Comparison of ENCODE assay signal across 12 cellular contexts in genomic region chr1:174942547-174943255, GRCh38. TPM values are rescaled to one million over a fixed set of nuclear protein-coding genes. Genes with fewer than 3 reads are reported as not detected.
DNase-seq lines count a peak whose midpoint lies in the region; ATAC-seq and TF ChIP-seq lines count a peak whose summit lies in the region.
"Had no signal": no experiment of that assay in that cellular context is flagged by ENCODE, and none has a peak within 500 bp of the region (broad histone marks: within the 10 kb centered on the region; RNA-seq: fewer than 3 reads in every experiment).

No MANE protein-coding gene starts in this region.

- no peak overlapping the region for H2BK5ac ChIP-seq in mesenchymal stem cell (ENCODE audit: low read depth, low read length, poor library complexity, severe bottlenecking)

- peaks cover 4 to 6% of the 10 kb centered on the region in 2 donors for H3K36me3 Mint-ChIP-seq in CD14-positive monocyte
- H3K36me3 Mint-ChIP-seq in CD8-positive, alpha-beta memory T cell: peaks cover 0 to 7% (median 4%) of the 10 kb centered on the region in 3 donors

- peaks cover 62% of the 10 kb centered on the region for H3K4me1 Mint-ChIP-seq in CD14-positive monocyte
- H3K4me1 Mint-ChIP-seq in CD8-positive, alpha-beta memory T cell: peaks cover 11 to 30% (median 25%) of the 10 kb centered on the region in 3 donors

- no peaks in the 10 kb centered on the region for H3K9me3 Mint-ChIP-seq in CD14-positive monocyte
- H3K9me3 Mint-ChIP-seq in CD8-positive, alpha-beta memory T cell: no peaks in the 10 kb centered on the region
- H3K9me3 Mint-ChIP-seq: activated naive CD4-positive, alpha-beta T cell treated with anti-CD3 and anti-CD28 coated beads, Interleukin-2, amount 10 ng/mL, durations not matched to agents 7 days and 5 days had no signal

- no peak for TF ChIP-seq CTCF in CD14-positive monocyte (IDR thresholded peaks at IDR 0.05)
- TF ChIP-seq CTCF in dorsolateral prefrontal cortex (IDR thresholded peaks at IDR 0.05 in 54 of 56, conservative IDR thresholded peaks at IDR 0.05 in 2 of 56; ENCODE audit: low read depth in 1 of 56, partially characterized antibody in 56 of 56): no peak
- TF ChIP-seq CTCF in mucosa of descending colon (IDR thresholded peaks at IDR 0.05): no peak
- TF ChIP-seq CTCF in vagina (IDR thresholded peaks at IDR 0.05): no peak

- H3K27ac Mint-ChIP-seq in CD14-positive monocyte: peak overlapping the region; percentile 75 to 97 (median 94)
- H3K27ac Mint-ChIP-seq in CD8-positive, alpha-beta memory T cell: peak overlapping the region in 3 of 8 donors; percentile 14 to 48 (median 44)
- H3K27ac Mint-ChIP-seq: activated naive CD4-positive, alpha-beta T cell treated with anti-CD3 and anti-CD28 coated beads, Interleukin-2, amount 10 ng/mL, durations not matched to agents 7 days and 5 days had no signal

- H2AFZ ChIP-seq in mesenchymal stem cell (ENCODE audit: low read depth, low read length): no peak overlapping the region

- H3K4me2 ChIP-seq in mesenchymal stem cell (ENCODE audit: low read length, poor library complexity, severe bottlenecking): no peak overlapping the region

- no peak overlapping the region for H2AK5ac ChIP-seq in mesenchymal stem cell (ENCODE audit: low read length, severe bottlenecking)

- 94% methylated on average over 2 of the region's 2 CpGs for WGBS in mesenchymal stem cell

- no peak overlapping the region for H2BK15ac ChIP-seq in mesenchymal stem cell (ENCODE audit: low read depth, poor library complexity, severe bottlenecking)

- no peak overlapping the region for H3K4me3 ChIP-seq in dorsolateral prefrontal cortex
- no peak overlapping the region for H3K4me3 ChIP-seq in mucosa of descending colon
- H3K4me3 ChIP-seq in CD8-positive, alpha-beta memory T cell (ENCODE audit: low read length): no peak overlapping the region
- no peak overlapping the region for H3K4me3 ChIP-seq in vagina
- no peak overlapping the region for H3K4me3 ChIP-seq in mesenchymal stem cell (ENCODE audit: insufficient read depth in 1 of 2, low read depth in 1 of 2, low read length in 2 of 2)

- no peaks in the 10 kb centered on the region for H3K79me1 ChIP-seq in mesenchymal stem cell (replicated peaks; ENCODE audit: low read length, poor library complexity, severe bottlenecking)

- H4K91ac ChIP-seq in mesenchymal stem cell (ENCODE audit: low read length): no peak overlapping the region

- no peak overlapping the region for H2BK12ac ChIP-seq in mesenchymal stem cell (ENCODE audit: low read length in 2 of 2)

- intact Hi-C loops in CD14-positive monocyte (cut with micrococcal nuclease): no loop called here
- intact Hi-C loops in dorsolateral prefrontal cortex (cut with DNase I): no loop called here
- intact Hi-C loops in mucosa of descending colon (cut with DNase I, micrococcal nuclease): no loop called here
- intact Hi-C loops in vagina (cut with DNase I): no loop called here

- CTCF ChIA-PET in CD8-positive, alpha-beta memory T cell (lab: Charles Lee): interaction anchor here (1.0 kb wide), 1 partner anchor 41 kb away, joined by 3 read pairs; no protein-coding TSS in a partner anchor

- H3K9me3 ChIP-seq in mucosa of descending colon (no peaks in the 10 kb centered on the region), vagina (no peaks in the 10 kb centered on the region), mesenchymal stem cell (ENCODE audit: control insufficient read depth, low read length) (no peaks in the 10 kb centered on the region)
- no peaks in the 10 kb centered on the region for H3K9me3 ChIP-seq in CD8-positive, alpha-beta memory T cell (ENCODE audit: low read length)

- H3K18ac ChIP-seq in mesenchymal stem cell (ENCODE audit: low read depth in 1 of 2, low read length in 2 of 2): no peak overlapping the region

- H3K36me3 ChIP-seq in mucosa of descending colon (ENCODE audit: low read depth) (no peaks in the 10 kb centered on the region), vagina (no peaks in the 10 kb centered on the region), mesenchymal stem cell (ENCODE audit: control insufficient read depth in 1 of 2, insufficient read depth in 2 of 2, low read depth in 1 of 2, low read length in 2 of 2) (no peaks in the 10 kb centered on the region)
- H3K36me3 ChIP-seq in CD8-positive, alpha-beta memory T cell (ENCODE audit: insufficient read depth, low read length): no peaks in the 10 kb centered on the region

- no peak overlapping the region for H2BK120ac ChIP-seq in mesenchymal stem cell (ENCODE audit: low read depth, low read length)

- H3K27ac ChIP-seq in dorsolateral prefrontal cortex (peak overlapping the region in 57 of 59 donors; percentile 1 to 87 (median 66)), vagina (no peak overlapping the region), mesenchymal stem cell (ENCODE audit: low read length, poor library complexity, severe bottlenecking) (no peak overlapping the region)
- no peak overlapping the region for H3K27ac ChIP-seq in CD8-positive, alpha-beta memory T cell (ENCODE audit: low read depth, low read length)
- H3K27ac ChIP-seq: RWPE1 had no signal

- no peak overlapping the region for H4K8ac ChIP-seq in mesenchymal stem cell (ENCODE audit: low read length)

- H3K14ac ChIP-seq in mesenchymal stem cell (ENCODE audit: low read length in 2 of 2): no peak overlapping the region

- H3K4ac ChIP-seq in mesenchymal stem cell (ENCODE audit: low read depth in 1 of 2, low read length in 2 of 2): no peak overlapping the region

- DNase-seq in CD14-positive monocyte (ENCODE audit: low spot score): peak; percentile 51
- peak; percentile 73 for DNase-seq in NCI-H2107 treated with DMSO at 0.1 percent for 48 hours (lab: John Stamatoyannopoulos, UW; ENCODE audit: unreplicated experiment)
- DNase-seq in dorsolateral prefrontal cortex: no peak
- no peak for DNase-seq in mucosa of descending colon
- no peak for DNase-seq in CD8-positive, alpha-beta memory T cell
- no peak for DNase-seq in vagina (ENCODE audit: extremely low spot score in 2 of 2)
- DNase-seq in mesenchymal stem cell: no peak
- DNase-seq: activated naive CD4-positive, alpha-beta T cell treated with anti-CD3 and anti-CD28 coated beads, Interleukin-2, amount 10 ng/mL, durations not matched to agents 7 days and 5 days; NCI-H146 had no signal

- H3K27me3 ChIP-seq in dorsolateral prefrontal cortex: no peaks in the 10 kb centered on the region
- H3K27me3 ChIP-seq in CD8-positive, alpha-beta memory T cell (ENCODE audit: insufficient read depth, low read length, poor library complexity, severe bottlenecking): no peaks in the 10 kb centered on the region
- H3K27me3 ChIP-seq in vagina: no peaks in the 10 kb centered on the region
- H3K27me3 ChIP-seq in mesenchymal stem cell (ENCODE audit: control insufficient read depth in 1 of 2, insufficient read depth in 1 of 2, low read length in 2 of 2): no peaks in the 10 kb centered on the region

- H3K4me3 Mint-ChIP-seq in CD14-positive monocyte: peak overlapping the region; percentile 7 to 73
- H3K4me3 Mint-ChIP-seq in CD8-positive, alpha-beta memory T cell: no peak overlapping the region
- H3K4me3 Mint-ChIP-seq: activated naive CD4-positive, alpha-beta T cell treated with anti-CD3 and anti-CD28 coated beads, Interleukin-2, amount 10 ng/mL, durations not matched to agents 7 days and 5 days had no signal

- peak; percentile 59 for ATAC-seq in mucosa of descending colon
- ATAC-seq in HG02970 (IDR thresholded peaks at IDR 0.05; ENCODE audit: low FRiP score, unreplicated experiment): no peak
- ATAC-seq: activated CD4-positive, CD25-positive, alpha-beta regulatory T cell treated with anti-CD3 and anti-CD28 coated beads, Interleukin-2, amount 50 U/mL, for 24 hours had no signal

- H3K4me1 ChIP-seq in mucosa of descending colon (ENCODE audit: low read depth) (peaks cover 6% of the 10 kb centered on the region), vagina (peaks cover 7% of the 10 kb centered on the region), mesenchymal stem cell (ENCODE audit: control insufficient read depth, insufficient read depth, low read depth, low read length) (no peaks in the 10 kb centered on the region)
- H3K4me1 ChIP-seq in CD8-positive, alpha-beta memory T cell (ENCODE audit: insufficient read depth, low read length): no peaks in the 10 kb centered on the region

- no peak for TF ChIP-seq POLR2A in vagina (IDR thresholded peaks at IDR 0.05)

- POLR2A ChIA-PET in CD8-positive, alpha-beta memory T cell (lab: Charles Lee): no interaction called here

- no peak overlapping the region for H3K9ac ChIP-seq in mesenchymal stem cell (ENCODE audit: low read length)

- peaks cover 0 to 4% (median 0%) of the 10 kb centered on the region in 3 donors for H3K27me3 Mint-ChIP-seq in CD14-positive monocyte (ENCODE audit: low read depth in 3 of 3)
- no peaks in the 10 kb centered on the region for H3K27me3 Mint-ChIP-seq in CD8-positive, alpha-beta memory T cell
- H3K27me3 Mint-ChIP-seq: activated naive CD4-positive, alpha-beta T cell treated with anti-CD3 and anti-CD28 coated beads, Interleukin-2, amount 10 ng/mL, durations not matched to agents 7 days and 5 days had no signal

- no peak overlapping the region for H3K23ac ChIP-seq in mesenchymal stem cell (ENCODE audit: low read length in 2 of 2)

RNA-seq across cellular contexts. Expression of gene CACYBP, which starts 57.0 kb away (rescaled TPM):
- polyA plus RNA-seq in CD14-positive monocyte: 10 to 100 TPM; 74.8 to 86.9 TPM
- total RNA-seq in dorsolateral prefrontal cortex: 100 to 1,000 TPM in 118 of 120 experiments, 10 to 100 TPM in 2; 71.5 to 387 (median 202) TPM
- 100 to 1,000 TPM in 1 of 3 donors, 10 to 100 TPM in 2; 43.6 to 103 (median 67.9) TPM for total RNA-seq in mucosa of descending colon
- total RNA-seq in CD8-positive, alpha-beta memory T cell: 100 to 1,000 TPM; 345 to 372 TPM
- polyA plus RNA-seq in CD8-positive, alpha-beta memory T cell: 166 TPM
- total RNA-seq in vagina: 60.9 TPM
- polyA plus RNA-seq in mesenchymal stem cell (2013, experiment 1 of 2): 39.3 TPM
- polyA plus RNA-seq in mesenchymal stem cell (2013, experiment 2 of 2): 39.0 TPM

Comparison
In these comparisons a context has a peak if more than half of its experiments do, and no peak if none do; other contexts are left out.
1. DNase-seq: peak in CD14-positive monocyte (single experiment) and NCI-H2107 treated with DMSO at 0.1 percent for 48 hours (single experiment); none in dorsolateral prefrontal cortex (0 of 10), mucosa of descending colon (0 of 3), CD8-positive, alpha-beta memory T cell (0 of 5), vagina (0 of 2) and mesenchymal stem cell (single experiment).
2. H3K4me3 Mint-ChIP-seq: peak in CD14-positive monocyte (2 of 2); none in CD8-positive, alpha-beta memory T cell (0 of 7).
3. H3K27ac ChIP-seq: peak in dorsolateral prefrontal cortex (57 of 59); none in CD8-positive, alpha-beta memory T cell (single experiment), vagina (single experiment) and mesenchymal stem cell (single experiment).